In the genomic region with DNA sequence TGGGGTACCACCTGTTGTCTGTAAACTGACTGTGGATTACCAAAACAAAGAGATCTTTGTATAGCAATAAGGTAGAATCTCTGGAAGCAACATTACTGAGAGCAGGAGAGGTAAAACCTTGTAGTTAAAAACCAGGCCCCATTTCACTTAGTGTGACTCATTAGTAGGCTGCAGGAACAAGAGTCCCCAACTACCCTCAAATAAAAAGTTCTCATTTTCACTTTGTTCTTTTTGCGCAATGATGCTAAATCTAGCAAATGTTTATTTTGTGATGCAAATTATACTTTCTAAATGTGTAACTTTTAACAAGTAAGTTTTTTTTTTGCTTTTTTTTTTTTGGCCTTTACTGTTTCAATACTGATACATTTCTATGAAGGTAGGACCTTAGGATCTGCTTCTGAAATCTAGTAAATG, we compare ENCODE assay signal across 1 cellular context.
TF ChIP-seq lines count a peak whose summit lies in the region.

No MANE protein-coding gene starts in this region.

TF ChIP-seq in GM12878, 131 proteins besides CTCF, POLR2A, EP300 and RAD21 (continued from another document and continues in another):
- TF ChIP-seq, protein P1, sequence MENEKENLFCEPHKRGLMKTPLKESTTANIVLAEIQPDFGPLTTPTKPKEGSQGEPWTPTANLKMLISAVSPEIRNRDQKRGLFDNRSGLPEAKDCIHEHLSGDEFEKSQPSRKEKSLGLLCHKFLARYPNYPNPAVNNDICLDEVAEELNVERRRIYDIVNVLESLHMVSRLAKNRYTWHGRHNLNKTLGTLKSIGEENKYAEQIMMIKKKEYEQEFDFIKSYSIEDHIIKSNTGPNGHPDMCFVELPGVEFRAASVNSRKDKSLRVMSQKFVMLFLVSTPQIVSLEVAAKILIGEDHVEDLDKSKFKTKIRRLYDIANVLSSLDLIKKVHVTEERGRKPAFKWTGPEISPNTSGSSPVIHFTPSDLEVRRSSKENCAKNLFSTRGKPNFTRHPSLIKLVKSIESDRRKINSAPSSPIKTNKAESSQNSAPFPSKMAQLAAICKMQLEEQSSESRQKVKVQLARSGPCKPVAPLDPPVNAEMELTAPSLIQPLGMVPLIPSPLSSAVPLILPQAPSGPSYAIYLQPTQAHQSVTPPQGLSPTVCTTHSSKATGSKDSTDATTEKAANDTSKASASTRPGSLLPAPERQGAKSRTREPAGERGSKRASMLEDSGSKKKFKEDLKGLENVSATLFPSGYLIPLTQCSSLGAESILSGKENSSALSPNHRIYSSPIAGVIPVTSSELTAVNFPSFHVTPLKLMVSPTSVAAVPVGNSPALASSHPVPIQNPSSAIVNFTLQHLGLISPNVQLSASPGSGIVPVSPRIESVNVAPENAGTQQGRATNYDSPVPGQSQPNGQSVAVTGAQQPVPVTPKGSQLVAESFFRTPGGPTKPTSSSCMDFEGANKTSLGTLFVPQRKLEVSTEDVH (IDR thresholded peaks at IDR 0.05; ENCODE audit: low read depth, partially characterized antibody) = no peak
- TF ChIP-seq PML (IDR thresholded peaks at IDR 0.05; ENCODE audit: low read length) (no peak), POLR2AphosphoS5 (IDR thresholded peaks at IDR 0.05; ENCODE audit: low read length) (no peak), YBX1 (IDR thresholded peaks at IDR 0.05) (no peak), PAX5 (IDR thresholded peaks at IDR 0.05; ENCODE audit: borderline replicate concordance, low read depth, low read length) (no peak), SRF (IDR thresholded peaks at IDR 0.05; ENCODE audit: low read depth in 2 of 2, low read length in 2 of 2) (no peak), BHLHE40 (IDR thresholded peaks at IDR 0.05; ENCODE audit: borderline replicate concordance in 1 of 2, low read depth in 2 of 2, low read length in 1 of 2) (no peak), CBX3 (IDR thresholded peaks at IDR 0.05; ENCODE audit: borderline replicate concordance, low read depth) (no peak), EGR1 (IDR thresholded peaks at IDR 0.05; ENCODE audit: borderline replicate concordance in 1 of 2, low read depth in 2 of 2, low read length in 2 of 2) (no peak), NR2C1 (IDR thresholded peaks at IDR 0.05) (no peak), HCFC1 (IDR thresholded peaks at IDR 0.05; ENCODE audit: low read length) (no peak), RBBP5 (conservative IDR thresholded peaks at IDR 0.05) (no peak), KLF5 (IDR thresholded peaks at IDR 0.05; ENCODE audit: partially characterized antibody) (no peak), FOS (IDR thresholded peaks at IDR 0.05; ENCODE audit: borderline replicate concordance, extremely low read depth, insufficient read length) (no peak), BMI1 (IDR thresholded peaks at IDR 0.05; ENCODE audit: borderline replicate concordance) (no peak), SREBF1 (IDR thresholded peaks at IDR 0.05; ENCODE audit: low read length) (no peak), CREB1 (IDR thresholded peaks at IDR 0.05; ENCODE audit: low read depth) (peak; percentile 67), SP1 (IDR thresholded peaks at IDR 0.05; ENCODE audit: low read depth, low read length) (no peak), ZNF622 (IDR thresholded peaks at IDR 0.05) (no peak), RUNX3 (IDR thresholded peaks at IDR 0.05; ENCODE audit: low read length) (peak; percentile 36; the same call in 1 of the 2 replicates), MXI1 (IDR thresholded peaks at IDR 0.05; ENCODE audit: low read depth, low read length) (no peak), RFX5 (IDR thresholded peaks at IDR 0.05; ENCODE audit: low read depth, low read length) (no peak), CHD4 (IDR thresholded peaks at IDR 0.05) (no peak), GABPA (IDR thresholded peaks at IDR 0.05; ENCODE audit: low read depth) (no peak), TCF12 (IDR thresholded peaks at IDR 0.05; ENCODE audit: low read depth, low read length) (no peak), JUNB (IDR thresholded peaks at IDR 0.05) (peak; percentile 84), SUZ12 (IDR thresholded peaks at IDR 0.05; ENCODE audit: unreplicated experiment) (no peak), GATAD2B (conservative IDR thresholded peaks at IDR 0.05; ENCODE audit: low read depth) (no peak), TCF3 (IDR thresholded peaks at IDR 0.05; ENCODE audit: borderline replicate concordance, insufficient read depth, low read depth, low read length) (no peak), ASH2L (IDR thresholded peaks at IDR 0.05; ENCODE audit: borderline replicate concordance, low read depth) (no peak; the same call in 1 of the 2 replicates), SIN3A (IDR thresholded peaks at IDR 0.05; ENCODE audit: low read depth, low read length) (no peak), RB1 (IDR thresholded peaks at IDR 0.05; ENCODE audit: borderline replicate concordance) (no peak), POLR2AphosphoS2 (IDR thresholded peaks at IDR 0.05; ENCODE audit: low read depth, low read length) (no peak), MYB (IDR thresholded peaks at IDR 0.05; ENCODE audit: borderline replicate concordance, low read depth, low read length) (no peak), NFIC (IDR thresholded peaks at IDR 0.05; ENCODE audit: low read depth, low read length) (peak; percentile 64; the same call in 1 of the 2 replicates), WRNIP1 (IDR thresholded peaks at IDR 0.05; ENCODE audit: borderline replicate concordance, low read depth, low read length) (no peak), LARP7 (IDR thresholded peaks at IDR 0.05) (no peak)
- TF ChIP-seq, protein P2, sequence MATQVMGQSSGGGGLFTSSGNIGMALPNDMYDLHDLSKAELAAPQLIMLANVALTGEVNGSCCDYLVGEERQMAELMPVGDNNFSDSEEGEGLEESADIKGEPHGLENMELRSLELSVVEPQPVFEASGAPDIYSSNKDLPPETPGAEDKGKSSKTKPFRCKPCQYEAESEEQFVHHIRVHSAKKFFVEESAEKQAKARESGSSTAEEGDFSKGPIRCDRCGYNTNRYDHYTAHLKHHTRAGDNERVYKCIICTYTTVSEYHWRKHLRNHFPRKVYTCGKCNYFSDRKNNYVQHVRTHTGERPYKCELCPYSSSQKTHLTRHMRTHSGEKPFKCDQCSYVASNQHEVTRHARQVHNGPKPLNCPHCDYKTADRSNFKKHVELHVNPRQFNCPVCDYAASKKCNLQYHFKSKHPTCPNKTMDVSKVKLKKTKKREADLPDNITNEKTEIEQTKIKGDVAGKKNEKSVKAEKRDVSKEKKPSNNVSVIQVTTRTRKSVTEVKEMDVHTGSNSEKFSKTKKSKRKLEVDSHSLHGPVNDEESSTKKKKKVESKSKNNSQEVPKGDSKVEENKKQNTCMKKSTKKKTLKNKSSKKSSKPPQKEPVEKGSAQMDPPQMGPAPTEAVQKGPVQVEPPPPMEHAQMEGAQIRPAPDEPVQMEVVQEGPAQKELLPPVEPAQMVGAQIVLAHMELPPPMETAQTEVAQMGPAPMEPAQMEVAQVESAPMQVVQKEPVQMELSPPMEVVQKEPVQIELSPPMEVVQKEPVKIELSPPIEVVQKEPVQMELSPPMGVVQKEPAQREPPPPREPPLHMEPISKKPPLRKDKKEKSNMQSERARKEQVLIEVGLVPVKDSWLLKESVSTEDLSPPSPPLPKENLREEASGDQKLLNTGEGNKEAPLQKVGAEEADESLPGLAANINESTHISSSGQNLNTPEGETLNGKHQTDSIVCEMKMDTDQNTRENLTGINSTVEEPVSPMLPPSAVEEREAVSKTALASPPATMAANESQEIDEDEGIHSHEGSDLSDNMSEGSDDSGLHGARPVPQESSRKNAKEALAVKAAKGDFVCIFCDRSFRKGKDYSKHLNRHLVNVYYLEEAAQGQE (IDR thresholded peaks at IDR 0.05; ENCODE audit: low read depth, low read length) = no peak
- TF ChIP-seq, protein P3, sequence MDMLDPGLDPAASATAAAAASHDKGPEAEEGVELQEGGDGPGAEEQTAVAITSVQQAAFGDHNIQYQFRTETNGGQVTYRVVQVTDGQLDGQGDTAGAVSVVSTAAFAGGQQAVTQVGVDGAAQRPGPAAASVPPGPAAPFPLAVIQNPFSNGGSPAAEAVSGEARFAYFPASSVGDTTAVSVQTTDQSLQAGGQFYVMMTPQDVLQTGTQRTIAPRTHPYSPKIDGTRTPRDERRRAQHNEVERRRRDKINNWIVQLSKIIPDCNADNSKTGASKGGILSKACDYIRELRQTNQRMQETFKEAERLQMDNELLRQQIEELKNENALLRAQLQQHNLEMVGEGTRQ (IDR thresholded peaks at IDR 0.05; ENCODE audit: borderline replicate concordance, low read depth, low read length) = no peak
- TF ChIP-seq, protein P4, sequence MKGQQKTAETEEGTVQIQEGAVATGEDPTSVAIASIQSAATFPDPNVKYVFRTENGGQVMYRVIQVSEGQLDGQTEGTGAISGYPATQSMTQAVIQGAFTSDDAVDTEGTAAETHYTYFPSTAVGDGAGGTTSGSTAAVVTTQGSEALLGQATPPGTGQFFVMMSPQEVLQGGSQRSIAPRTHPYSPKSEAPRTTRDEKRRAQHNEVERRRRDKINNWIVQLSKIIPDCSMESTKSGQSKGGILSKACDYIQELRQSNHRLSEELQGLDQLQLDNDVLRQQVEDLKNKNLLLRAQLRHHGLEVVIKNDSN (IDR thresholded peaks at IDR 0.05; ENCODE audit: borderline replicate concordance, extremely low read length, insufficient read depth, low read depth, low read length) = no peak
- TF ChIP-seq, protein P5, sequence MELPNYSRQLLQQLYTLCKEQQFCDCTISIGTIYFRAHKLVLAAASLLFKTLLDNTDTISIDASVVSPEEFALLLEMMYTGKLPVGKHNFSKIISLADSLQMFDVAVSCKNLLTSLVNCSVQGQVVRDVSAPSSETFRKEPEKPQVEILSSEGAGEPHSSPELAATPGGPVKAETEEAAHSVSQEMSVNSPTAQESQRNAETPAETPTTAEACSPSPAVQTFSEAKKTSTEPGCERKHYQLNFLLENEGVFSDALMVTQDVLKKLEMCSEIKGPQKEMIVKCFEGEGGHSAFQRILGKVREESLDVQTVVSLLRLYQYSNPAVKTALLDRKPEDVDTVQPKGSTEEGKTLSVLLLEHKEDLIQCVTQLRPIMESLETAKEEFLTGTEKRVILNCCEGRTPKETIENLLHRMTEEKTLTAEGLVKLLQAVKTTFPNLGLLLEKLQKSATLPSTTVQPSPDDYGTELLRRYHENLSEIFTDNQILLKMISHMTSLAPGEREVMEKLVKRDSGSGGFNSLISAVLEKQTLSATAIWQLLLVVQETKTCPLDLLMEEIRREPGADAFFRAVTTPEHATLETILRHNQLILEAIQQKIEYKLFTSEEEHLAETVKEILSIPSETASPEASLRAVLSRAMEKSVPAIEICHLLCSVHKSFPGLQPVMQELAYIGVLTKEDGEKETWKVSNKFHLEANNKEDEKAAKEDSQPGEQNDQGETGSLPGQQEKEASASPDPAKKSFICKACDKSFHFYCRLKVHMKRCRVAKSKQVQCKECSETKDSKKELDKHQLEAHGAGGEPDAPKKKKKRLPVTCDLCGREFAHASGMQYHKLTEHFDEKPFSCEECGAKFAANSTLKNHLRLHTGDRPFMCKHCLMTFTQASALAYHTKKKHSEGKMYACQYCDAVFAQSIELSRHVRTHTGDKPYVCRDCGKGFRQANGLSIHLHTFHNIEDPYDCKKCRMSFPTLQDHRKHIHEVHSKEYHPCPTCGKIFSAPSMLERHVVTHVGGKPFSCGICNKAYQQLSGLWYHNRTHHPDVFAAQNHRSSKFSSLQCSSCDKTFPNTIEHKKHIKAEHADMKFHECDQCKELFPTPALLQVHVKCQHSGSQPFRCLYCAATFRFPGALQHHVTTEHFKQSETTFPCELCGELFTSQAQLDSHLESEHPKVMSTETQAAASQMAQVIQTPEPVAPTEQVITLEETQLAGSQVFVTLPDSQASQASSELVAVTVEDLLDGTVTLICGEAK (IDR thresholded peaks at IDR 0.05; ENCODE audit: borderline replicate concordance) = peak; percentile 90
- TF ChIP-seq, protein P6, sequence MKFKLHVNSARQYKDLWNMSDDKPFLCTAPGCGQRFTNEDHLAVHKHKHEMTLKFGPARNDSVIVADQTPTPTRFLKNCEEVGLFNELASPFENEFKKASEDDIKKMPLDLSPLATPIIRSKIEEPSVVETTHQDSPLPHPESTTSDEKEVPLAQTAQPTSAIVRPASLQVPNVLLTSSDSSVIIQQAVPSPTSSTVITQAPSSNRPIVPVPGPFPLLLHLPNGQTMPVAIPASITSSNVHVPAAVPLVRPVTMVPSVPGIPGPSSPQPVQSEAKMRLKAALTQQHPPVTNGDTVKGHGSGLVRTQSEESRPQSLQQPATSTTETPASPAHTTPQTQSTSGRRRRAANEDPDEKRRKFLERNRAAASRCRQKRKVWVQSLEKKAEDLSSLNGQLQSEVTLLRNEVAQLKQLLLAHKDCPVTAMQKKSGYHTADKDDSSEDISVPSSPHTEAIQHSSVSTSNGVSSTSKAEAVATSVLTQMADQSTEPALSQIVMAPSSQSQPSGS (IDR thresholded peaks at IDR 0.05; ENCODE audit: low read length) = peak; percentile 55; the same call in 1 of the 2 replicates
- TF ChIP-seq, protein P7, sequence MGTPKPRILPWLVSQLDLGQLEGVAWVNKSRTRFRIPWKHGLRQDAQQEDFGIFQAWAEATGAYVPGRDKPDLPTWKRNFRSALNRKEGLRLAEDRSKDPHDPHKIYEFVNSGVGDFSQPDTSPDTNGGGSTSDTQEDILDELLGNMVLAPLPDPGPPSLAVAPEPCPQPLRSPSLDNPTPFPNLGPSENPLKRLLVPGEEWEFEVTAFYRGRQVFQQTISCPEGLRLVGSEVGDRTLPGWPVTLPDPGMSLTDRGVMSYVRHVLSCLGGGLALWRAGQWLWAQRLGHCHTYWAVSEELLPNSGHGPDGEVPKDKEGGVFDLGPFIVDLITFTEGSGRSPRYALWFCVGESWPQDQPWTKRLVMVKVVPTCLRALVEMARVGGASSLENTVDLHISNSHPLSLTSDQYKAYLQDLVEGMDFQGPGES (IDR thresholded peaks at IDR 0.05) = no peak
- TF ChIP-seq, protein P8, sequence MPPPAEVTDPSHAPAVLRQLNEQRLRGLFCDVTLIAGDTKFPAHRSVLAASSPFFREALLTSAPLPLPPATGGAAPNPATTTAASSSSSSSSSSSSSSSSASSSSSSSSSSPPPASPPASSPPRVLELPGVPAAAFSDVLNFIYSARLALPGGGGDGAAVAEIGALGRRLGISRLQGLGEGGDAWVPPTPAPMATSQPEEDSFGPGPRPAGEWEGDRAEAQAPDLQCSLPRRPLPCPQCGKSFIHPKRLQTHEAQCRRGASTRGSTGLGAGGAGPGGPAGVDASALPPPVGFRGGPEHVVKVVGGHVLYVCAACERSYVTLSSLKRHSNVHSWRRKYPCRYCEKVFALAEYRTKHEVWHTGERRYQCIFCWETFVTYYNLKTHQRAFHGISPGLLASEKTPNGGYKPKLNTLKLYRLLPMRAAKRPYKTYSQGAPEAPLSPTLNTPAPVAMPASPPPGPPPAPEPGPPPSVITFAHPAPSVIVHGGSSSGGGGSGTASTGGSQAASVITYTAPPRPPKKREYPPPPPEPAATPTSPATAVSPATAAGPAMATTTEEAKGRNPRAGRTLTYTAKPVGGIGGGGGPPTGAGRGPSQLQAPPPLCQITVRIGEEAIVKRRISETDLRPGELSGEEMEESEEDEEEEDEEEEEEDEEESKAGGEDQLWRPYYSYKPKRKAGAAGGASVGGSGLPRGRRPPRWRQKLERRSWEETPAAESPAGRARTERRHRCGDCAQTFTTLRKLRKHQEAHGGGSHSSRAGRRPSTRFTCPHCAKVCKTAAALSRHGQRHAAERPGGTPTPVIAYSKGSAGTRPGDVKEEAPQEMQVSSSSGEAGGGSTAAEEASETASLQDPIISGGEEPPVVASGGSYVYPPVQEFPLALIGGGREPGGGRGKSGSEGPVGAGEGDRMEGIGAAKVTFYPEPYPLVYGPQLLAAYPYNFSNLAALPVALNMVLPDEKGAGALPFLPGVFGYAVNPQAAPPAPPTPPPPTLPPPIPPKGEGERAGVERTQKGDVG (CRISPR knock-in tag; IDR thresholded peaks at IDR 0.05) = no peak
- TF ChIP-seq, protein P9, sequence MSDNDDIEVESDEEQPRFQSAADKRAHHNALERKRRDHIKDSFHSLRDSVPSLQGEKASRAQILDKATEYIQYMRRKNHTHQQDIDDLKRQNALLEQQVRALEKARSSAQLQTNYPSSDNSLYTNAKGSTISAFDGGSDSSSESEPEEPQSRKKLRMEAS (IDR thresholded peaks at IDR 0.05; ENCODE audit: low read depth, low read length) = no peak
